ENCODE assay signal across 1 cellular context in the genomic region with DNA sequence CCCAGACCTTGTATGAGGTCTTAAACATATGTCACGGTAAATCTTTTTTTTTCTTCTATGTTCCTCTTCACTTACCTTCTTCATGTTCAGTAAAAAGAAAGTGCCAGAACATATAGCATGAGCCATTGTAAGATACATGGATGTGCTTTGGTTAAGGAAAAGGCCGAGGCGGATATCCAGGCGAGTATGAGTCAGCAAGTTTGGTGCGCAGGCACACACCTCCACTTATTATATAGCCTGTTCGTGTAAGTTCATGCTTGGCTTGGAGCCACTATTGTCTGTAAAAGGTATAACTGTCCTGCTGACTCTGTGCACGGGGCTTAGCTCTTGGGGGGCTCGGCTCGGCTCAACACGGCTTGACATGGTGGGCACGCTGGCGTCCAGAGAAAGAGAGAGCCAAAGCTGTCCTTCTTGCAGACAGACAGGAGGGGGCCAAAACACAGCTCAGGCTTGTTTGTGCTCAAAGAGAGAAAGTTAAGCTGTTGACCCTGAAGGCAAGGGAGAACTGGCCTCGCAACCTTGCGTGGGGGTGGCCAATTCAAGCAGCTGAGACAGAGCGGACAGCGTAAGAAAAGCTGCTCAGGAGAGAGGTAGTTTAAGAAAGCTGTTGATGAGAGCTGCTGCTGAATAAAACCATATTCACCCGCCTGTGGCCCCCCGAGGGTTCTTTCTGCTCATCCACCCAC.
TF ChIP-seq lines count a peak whose summit lies in the region.

No MANE protein-coding gene starts in this region.

TF ChIP-seq in K562, 482 proteins besides CTCF, POLR2A, EP300 and RAD21 (continued from another document and continues in another):
- TF ChIP-seq, protein P1, sequence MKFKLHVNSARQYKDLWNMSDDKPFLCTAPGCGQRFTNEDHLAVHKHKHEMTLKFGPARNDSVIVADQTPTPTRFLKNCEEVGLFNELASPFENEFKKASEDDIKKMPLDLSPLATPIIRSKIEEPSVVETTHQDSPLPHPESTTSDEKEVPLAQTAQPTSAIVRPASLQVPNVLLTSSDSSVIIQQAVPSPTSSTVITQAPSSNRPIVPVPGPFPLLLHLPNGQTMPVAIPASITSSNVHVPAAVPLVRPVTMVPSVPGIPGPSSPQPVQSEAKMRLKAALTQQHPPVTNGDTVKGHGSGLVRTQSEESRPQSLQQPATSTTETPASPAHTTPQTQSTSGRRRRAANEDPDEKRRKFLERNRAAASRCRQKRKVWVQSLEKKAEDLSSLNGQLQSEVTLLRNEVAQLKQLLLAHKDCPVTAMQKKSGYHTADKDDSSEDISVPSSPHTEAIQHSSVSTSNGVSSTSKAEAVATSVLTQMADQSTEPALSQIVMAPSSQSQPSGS (CRISPR knock-in tag; IDR thresholded peaks at IDR 0.05), result no peak
- TF ChIP-seq, protein P2, sequence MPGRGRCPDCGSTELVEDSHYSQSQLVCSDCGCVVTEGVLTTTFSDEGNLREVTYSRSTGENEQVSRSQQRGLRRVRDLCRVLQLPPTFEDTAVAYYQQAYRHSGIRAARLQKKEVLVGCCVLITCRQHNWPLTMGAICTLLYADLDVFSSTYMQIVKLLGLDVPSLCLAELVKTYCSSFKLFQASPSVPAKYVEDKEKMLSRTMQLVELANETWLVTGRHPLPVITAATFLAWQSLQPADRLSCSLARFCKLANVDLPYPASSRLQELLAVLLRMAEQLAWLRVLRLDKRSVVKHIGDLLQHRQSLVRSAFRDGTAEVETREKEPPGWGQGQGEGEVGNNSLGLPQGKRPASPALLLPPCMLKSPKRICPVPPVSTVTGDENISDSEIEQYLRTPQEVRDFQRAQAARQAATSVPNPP (IDR thresholded peaks at IDR 0.05; ENCODE audit: borderline replicate concordance, insufficient read depth, insufficient read length), result no peak
- TF ChIP-seq, protein P3, sequence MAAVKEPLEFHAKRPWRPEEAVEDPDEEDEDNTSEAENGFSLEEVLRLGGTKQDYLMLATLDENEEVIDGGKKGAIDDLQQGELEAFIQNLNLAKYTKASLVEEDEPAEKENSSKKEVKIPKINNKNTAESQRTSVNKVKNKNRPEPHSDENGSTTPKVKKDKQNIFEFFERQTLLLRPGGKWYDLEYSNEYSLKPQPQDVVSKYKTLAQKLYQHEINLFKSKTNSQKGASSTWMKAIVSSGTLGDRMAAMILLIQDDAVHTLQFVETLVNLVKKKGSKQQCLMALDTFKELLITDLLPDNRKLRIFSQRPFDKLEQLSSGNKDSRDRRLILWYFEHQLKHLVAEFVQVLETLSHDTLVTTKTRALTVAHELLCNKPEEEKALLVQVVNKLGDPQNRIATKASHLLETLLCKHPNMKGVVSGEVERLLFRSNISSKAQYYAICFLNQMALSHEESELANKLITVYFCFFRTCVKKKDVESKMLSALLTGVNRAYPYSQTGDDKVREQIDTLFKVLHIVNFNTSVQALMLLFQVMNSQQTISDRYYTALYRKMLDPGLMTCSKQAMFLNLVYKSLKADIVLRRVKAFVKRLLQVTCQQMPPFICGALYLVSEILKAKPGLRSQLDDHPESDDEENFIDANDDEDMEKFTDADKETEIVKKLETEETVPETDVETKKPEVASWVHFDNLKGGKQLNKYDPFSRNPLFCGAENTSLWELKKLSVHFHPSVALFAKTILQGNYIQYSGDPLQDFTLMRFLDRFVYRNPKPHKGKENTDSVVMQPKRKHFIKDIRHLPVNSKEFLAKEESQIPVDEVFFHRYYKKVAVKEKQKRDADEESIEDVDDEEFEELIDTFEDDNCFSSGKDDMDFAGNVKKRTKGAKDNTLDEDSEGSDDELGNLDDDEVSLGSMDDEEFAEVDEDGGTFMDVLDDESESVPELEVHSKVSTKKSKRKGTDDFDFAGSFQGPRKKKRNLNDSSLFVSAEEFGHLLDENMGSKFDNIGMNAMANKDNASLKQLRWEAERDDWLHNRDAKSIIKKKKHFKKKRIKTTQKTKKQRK (IDR thresholded peaks at IDR 0.05; ENCODE audit: borderline replicate concordance, low read depth, low read length), result no peak
- TF ChIP-seq RCOR1 (IDR thresholded peaks at IDR 0.05; ENCODE audit: borderline replicate concordance in 1 of 2, low read depth in 2 of 2, low read length in 2 of 2) (no peak), HNRNPLL (IDR thresholded peaks at IDR 0.05; ENCODE audit: low read depth, low read length, poor library complexity, severe bottlenecking) (peak; percentile 46), NRF1 (conservative IDR thresholded peaks at IDR 0.05 in 1 of 2, IDR thresholded peaks at IDR 0.05 in 1 of 2) (peak; percentile 61 to 64), TEAD4 (IDR thresholded peaks at IDR 0.05; ENCODE audit: low read length) (no peak), TEAD4 (CRISPR knock-in tag; IDR thresholded peaks at IDR 0.05; ENCODE audit: borderline replicate concordance) (no peak), IRF2 (CRISPR knock-in tag; IDR thresholded peaks at IDR 0.05) (no peak), ARID1B (IDR thresholded peaks at IDR 0.05) (peak; percentile 26; the same call in 1 of the 2 replicates), RBM22 (IDR thresholded peaks at IDR 0.05; ENCODE audit: low read depth, low read length, poor library complexity, severe bottlenecking) (no peak), ZNF311 (CRISPR knock-in tag; IDR thresholded peaks at IDR 0.05) (no peak), ZNF165 (CRISPR knock-in tag; IDR thresholded peaks at IDR 0.05; ENCODE audit: borderline replicate concordance) (no peak), ZNF75A (CRISPR knock-in tag; IDR thresholded peaks at IDR 0.05) (no peak), ZNF583 (CRISPR knock-in tag; IDR thresholded peaks at IDR 0.05) (0 out of 2 replicates have a peak, but pooled peaks have one; percentile 55), TCF7L2 (IDR thresholded peaks at IDR 0.05; ENCODE audit: low read depth, low read length) (no peak), NBN (IDR thresholded peaks at IDR 0.05; ENCODE audit: low read depth) (no peak), PCBP2 (IDR thresholded peaks at IDR 0.05; ENCODE audit: low read depth, low read length, poor library complexity, severe bottlenecking) (no peak), NFYB (IDR thresholded peaks at IDR 0.05; ENCODE audit: extremely low read depth, insufficient read length) (no peak), ZNF24 (IDR thresholded peaks at IDR 0.05) (no peak), JUN (IDR thresholded peaks at IDR 0.05; ENCODE audit: borderline replicate concordance, low read depth, low read length) (no peak), JUN (CRISPR knock-in tag; IDR thresholded peaks at IDR 0.05; ENCODE audit: borderline replicate concordance) (no peak), ELF2 (CRISPR knock-in tag; IDR thresholded peaks at IDR 0.05) (no peak), CXXC5 (CRISPR knock-in tag; IDR thresholded peaks at IDR 0.05) (peak; percentile 33; the same call in 1 of the 2 replicates), ZNF445 (CRISPR knock-in tag; IDR thresholded peaks at IDR 0.05; ENCODE audit: low read depth) (no peak), GTF2A2 (tag; IDR thresholded peaks at IDR 0.05) (peak; percentile 67), ZNF76 (CRISPR knock-in tag; IDR thresholded peaks at IDR 0.05; ENCODE audit: borderline replicate concordance) (peak; percentile 38; the same call in 1 of the 2 replicates), XRCC5 (IDR thresholded peaks at IDR 0.05; ENCODE audit: low read depth, low read length) (no peak; the same call in 1 of the 2 replicates), MAFF (IDR thresholded peaks at IDR 0.05; ENCODE audit: low read length) (peak; percentile 89), HDGF (IDR thresholded peaks at IDR 0.05) (no peak), HNRNPH1 (optimal IDR thresholded peaks at IDR 0.05; ENCODE audit: low read depth, low read length) (no peak), TBL1XR1 (IDR thresholded peaks at IDR 0.05; ENCODE audit: low read length in 2 of 2) (no peak), KDM5B (IDR thresholded peaks at IDR 0.05; ENCODE audit: insufficient replicate concordance, low read depth, low read length) (no peak), TAF7 (tag; IDR thresholded peaks at IDR 0.05) (no peak), MAFG (tag; conservative IDR thresholded peaks at IDR 0.05) (peak; percentile 96), GATAD2B (IDR thresholded peaks at IDR 0.05; ENCODE audit: borderline replicate concordance) (no peak), ZNF146 (CRISPR knock-in tag; IDR thresholded peaks at IDR 0.05; ENCODE audit: unreplicated experiment) (no peak), RBM15 (IDR thresholded peaks at IDR 0.05; ENCODE audit: insufficient read depth, low read length) (no peak), NFE2 (IDR thresholded peaks at IDR 0.05; ENCODE audit: low read depth) (peak; percentile 95)
- TF ChIP-seq, protein P4, sequence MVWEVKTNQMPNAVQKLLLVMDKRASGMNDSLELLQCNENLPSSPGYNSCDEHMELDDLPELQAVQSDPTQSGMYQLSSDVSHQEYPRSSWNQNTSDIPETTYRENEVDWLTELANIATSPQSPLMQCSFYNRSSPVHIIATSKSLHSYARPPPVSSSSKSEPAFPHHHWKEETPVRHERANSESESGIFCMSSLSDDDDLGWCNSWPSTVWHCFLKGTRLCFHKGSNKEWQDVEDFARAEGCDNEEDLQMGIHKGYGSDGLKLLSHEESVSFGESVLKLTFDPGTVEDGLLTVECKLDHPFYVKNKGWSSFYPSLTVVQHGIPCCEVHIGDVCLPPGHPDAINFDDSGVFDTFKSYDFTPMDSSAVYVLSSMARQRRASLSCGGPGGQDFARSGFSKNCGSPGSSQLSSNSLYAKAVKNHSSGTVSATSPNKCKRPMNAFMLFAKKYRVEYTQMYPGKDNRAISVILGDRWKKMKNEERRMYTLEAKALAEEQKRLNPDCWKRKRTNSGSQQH (CRISPR knock-in tag; IDR thresholded peaks at IDR 0.05), result no peak
- TF ChIP-seq, protein P5, sequence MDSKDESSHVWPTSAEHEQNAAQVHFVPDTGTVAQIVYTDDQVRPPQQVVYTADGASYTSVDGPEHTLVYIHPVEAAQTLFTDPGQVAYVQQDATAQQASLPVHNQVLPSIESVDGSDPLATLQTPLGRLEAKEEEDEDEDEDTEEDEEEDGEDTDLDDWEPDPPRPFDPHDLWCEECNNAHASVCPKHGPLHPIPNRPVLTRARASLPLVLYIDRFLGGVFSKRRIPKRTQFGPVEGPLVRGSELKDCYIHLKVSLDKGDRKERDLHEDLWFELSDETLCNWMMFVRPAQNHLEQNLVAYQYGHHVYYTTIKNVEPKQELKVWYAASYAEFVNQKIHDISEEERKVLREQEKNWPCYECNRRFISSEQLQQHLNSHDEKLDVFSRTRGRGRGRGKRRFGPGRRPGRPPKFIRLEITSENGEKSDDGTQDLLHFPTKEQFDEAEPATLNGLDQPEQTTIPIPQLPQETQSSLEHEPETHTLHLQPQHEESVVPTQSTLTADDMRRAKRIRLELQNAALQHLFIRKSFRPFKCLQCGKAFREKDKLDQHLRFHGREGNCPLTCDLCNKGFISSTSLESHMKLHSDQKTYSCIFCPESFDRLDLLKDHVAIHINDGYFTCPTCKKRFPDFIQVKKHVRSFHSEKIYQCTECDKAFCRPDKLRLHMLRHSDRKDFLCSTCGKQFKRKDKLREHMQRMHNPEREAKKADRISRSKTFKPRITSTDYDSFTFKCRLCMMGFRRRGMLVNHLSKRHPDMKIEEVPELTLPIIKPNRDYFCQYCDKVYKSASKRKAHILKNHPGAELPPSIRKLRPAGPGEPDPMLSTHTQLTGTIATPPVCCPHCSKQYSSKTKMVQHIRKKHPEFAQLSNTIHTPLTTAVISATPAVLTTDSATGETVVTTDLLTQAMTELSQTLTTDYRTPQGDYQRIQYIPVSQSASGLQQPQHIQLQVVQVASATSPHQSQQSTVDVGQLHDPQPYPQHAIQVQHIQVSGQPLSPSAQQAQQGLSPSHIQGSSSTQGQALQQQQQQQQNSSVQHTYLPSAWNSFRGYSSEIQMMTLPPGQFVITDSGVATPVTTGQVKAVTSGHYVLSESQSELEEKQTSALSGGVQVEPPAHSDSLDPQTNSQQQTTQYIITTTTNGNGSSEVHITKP (IDR thresholded peaks at IDR 0.05; ENCODE audit: partially characterized antibody), result peak; percentile 61
- TF ChIP-seq, protein P6, sequence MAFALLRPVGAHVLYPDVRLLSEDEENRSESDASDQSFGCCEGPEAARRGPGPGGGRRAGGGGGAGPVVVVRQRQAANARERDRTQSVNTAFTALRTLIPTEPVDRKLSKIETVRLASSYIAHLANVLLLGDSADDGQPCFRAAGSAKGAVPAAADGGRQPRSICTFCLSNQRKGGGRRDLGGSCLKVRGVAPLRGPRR (CRISPR knock-in tag; IDR thresholded peaks at IDR 0.05), result no peak
- TF ChIP-seq, protein P7, sequence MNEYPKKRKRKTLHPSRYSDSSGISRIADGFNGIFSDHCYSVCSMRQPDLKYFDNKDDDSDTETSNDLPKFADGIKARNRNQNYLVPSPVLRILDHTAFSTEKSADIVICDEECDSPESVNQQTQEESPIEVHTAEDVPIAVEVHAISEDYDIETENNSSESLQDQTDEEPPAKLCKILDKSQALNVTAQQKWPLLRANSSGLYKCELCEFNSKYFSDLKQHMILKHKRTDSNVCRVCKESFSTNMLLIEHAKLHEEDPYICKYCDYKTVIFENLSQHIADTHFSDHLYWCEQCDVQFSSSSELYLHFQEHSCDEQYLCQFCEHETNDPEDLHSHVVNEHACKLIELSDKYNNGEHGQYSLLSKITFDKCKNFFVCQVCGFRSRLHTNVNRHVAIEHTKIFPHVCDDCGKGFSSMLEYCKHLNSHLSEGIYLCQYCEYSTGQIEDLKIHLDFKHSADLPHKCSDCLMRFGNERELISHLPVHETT (CRISPR knock-in tag; conservative IDR thresholded peaks at IDR 0.05 in 1 of 2, IDR thresholded peaks at IDR 0.05 in 1 of 2), result peak in 1 of 2 experiments; percentile 57; a peak in 2 of 4 replicates
- TF ChIP-seq, protein P8, sequence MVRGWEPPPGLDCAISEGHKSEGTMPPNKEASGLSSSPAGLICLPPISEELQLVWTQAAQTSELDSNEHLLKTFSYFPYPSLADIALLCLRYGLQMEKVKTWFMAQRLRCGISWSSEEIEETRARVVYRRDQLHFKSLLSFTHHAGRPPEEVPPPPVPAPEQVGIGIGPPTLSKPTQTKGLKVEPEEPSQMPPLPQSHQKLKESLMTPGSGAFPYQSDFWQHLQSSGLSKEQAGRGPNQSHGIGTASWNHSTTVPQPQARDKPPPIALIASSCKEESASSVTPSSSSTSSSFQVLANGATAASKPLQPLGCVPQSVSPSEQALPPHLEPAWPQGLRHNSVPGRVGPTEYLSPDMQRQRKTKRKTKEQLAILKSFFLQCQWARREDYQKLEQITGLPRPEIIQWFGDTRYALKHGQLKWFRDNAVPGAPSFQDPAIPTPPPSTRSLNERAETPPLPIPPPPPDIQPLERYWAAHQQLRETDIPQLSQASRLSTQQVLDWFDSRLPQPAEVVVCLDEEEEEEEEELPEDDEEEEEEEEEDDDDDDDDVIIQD (CRISPR knock-in tag; IDR thresholded peaks at IDR 0.05), result no peak
- TF ChIP-seq, protein P9, sequence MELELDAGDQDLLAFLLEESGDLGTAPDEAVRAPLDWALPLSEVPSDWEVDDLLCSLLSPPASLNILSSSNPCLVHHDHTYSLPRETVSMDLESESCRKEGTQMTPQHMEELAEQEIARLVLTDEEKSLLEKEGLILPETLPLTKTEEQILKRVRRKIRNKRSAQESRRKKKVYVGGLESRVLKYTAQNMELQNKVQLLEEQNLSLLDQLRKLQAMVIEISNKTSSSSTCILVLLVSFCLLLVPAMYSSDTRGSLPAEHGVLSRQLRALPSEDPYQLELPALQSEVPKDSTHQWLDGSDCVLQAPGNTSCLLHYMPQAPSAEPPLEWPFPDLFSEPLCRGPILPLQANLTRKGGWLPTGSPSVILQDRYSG (tag; conservative IDR thresholded peaks at IDR 0.05; ENCODE audit: low read depth), result 0 out of 2 replicates have a peak, but pooled peaks have one; percentile 54
- TF ChIP-seq, protein P10, sequence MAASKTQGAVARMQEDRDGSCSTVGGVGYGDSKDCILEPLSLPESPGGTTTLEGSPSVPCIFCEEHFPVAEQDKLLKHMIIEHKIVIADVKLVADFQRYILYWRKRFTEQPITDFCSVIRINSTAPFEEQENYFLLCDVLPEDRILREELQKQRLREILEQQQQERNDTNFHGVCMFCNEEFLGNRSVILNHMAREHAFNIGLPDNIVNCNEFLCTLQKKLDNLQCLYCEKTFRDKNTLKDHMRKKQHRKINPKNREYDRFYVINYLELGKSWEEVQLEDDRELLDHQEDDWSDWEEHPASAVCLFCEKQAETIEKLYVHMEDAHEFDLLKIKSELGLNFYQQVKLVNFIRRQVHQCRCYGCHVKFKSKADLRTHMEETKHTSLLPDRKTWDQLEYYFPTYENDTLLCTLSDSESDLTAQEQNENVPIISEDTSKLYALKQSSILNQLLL (CRISPR knock-in tag; IDR thresholded peaks at IDR 0.05; ENCODE audit: borderline replicate concordance), result no peak
